ENCODE assay signal across 36 cellular contexts in genomic region chr17:44318077-44318892, GRCh38. TPM values are rescaled to one million over a fixed set of nuclear protein-coding genes. Genes with fewer than 3 reads are reported as not detected.
DNase-seq lines count a peak whose midpoint lies in the region; ATAC-seq, FAIRE-seq and TF ChIP-seq lines count a peak whose summit lies in the region.
"Had no signal": no experiment of that assay in that cellular context is flagged by ENCODE, and none has a peak within 500 bp of the region (broad histone marks: within the 10 kb centered on the region; RNA-seq: fewer than 3 reads in every experiment).

No MANE protein-coding gene starts in this region.

- TF ChIP-seq CTCF in GM12878 (IDR thresholded peaks at IDR 0.05 in 2 of 3, conservative IDR thresholded peaks at IDR 0.05 in 1 of 3; ENCODE audit: control insufficient read depth in 2 of 3, extremely low read depth in 1 of 3, insufficient read depth in 1 of 3, low read depth in 3 of 3, low read length in 3 of 3) (no peak), vagina (IDR thresholded peaks at IDR 0.05) (no peak)

- RAD21 ChIA-PET in GM12878 (lab: Charles Lee; ENCODE audit: unreplicated experiment) = no interaction called here

- H3K36me3 ChIP-seq in H7 (replicated peaks; ENCODE audit: control insufficient read depth, insufficient read depth, low read length) (peaks cover 18% of the 10 kb centered on the region), GM12878 (ENCODE audit: control insufficient read depth in 2 of 2, insufficient read depth in 2 of 2, low read length in 1 of 2) (peaks cover 8 to 19% of the 10 kb centered on the region in 2 experiments; a peak in 3 of 4 replicates), neuronal stem cell (replicated peaks in 1 of 2; ENCODE audit: control insufficient read depth in 2 of 2, insufficient read depth in 2 of 2, low read length in 2 of 2) (peaks cover 10 to 34% of the 10 kb centered on the region in 2 donors), vagina (peaks cover 0 to 33% of the 10 kb centered on the region in 2 donors), GM23248 (ENCODE audit: low read depth) (no peaks in the 10 kb centered on the region)
- H3K36me3 ChIP-seq: colonic mucosa had no signal

- no peaks in the 10 kb centered on the region for H3K9me2 ChIP-seq in GM23248 (ENCODE audit: insufficient read depth)

- no peak overlapping the region for H4K8ac ChIP-seq in neuronal stem cell (ENCODE audit: low read depth, low read length)

- H3K4me2 ChIP-seq in GM12878 (ENCODE audit: control insufficient read depth, insufficient read depth) (no peak overlapping the region), neuronal stem cell (ENCODE audit: insufficient read depth, low read length, poor library complexity, severe bottlenecking) (no peak overlapping the region), GM23248 (ENCODE audit: unreplicated experiment) (no peak overlapping the region)

- H2AFZ ChIP-seq in GM12878 (ENCODE audit: control insufficient read depth, low read depth, low read length) = no peak overlapping the region
- no peak overlapping the region for H2AFZ ChIP-seq in neuronal stem cell (ENCODE audit: low read length)
- no peak overlapping the region for H2AFZ ChIP-seq in GM23248
- H2AFZ ChIP-seq: parathyroid adenoma had no signal

- peak; percentile 30 for DNase-seq in DMS53 (lab: John Stamatoyannopoulos, UW)
- DNase-seq in DMS53 treated with DMSO at 0.1 percent for 48 hours (lab: John Stamatoyannopoulos, UW; ENCODE audit: unreplicated experiment) = no peak
- DNase-seq in H7 = peak; percentile 33
- DNase-seq in GM12878 (ENCODE audit: low read depth, low spot score) = no peak
- DNase-seq in neuronal stem cell (ENCODE audit: low spot score) = no peak
- no peak for DNase-seq in vagina (ENCODE audit: extremely low spot score in 2 of 2)
- DNase-seq in GM23248 = no peak
- DNase-seq: activated CD4-positive, alpha-beta T cell treated with anti-CD3 and anti-CD28 coated beads for 4 hours; activated effector memory CD4-positive, alpha-beta T cell treated with Interleukin-2 at 50 U/mL for 16 hours; activated naive CD8-positive, alpha-beta T cell treated with anti-CD3 and anti-CD28 coated beads, Interleukin-2, amount 10 ng/mL, durations not matched to agents 7 days and 5 days; colonic mucosa; effector CD4-positive, alpha-beta T cell; immature natural killer cell; KG1; left cardiac atrium; MG63; NCI-H1105 treated with DMSO at 0.1 percent for 48 hours; NCI-H187 treated with DMSO at 0.1 percent for 48 hours; NCI-H2171 treated with DMSO at 0.1 percent for 48 hours; NCI-H510A treated with DMSO at 0.1 percent for 48 hours; OCI-M1; stimulated activated naive B cell treated with anti-CD40 and anti-IgM and Interleukin-4, amounts not matched to agents 10 μg/mL and 1 μg/mL and 100 μg/mL, for 72 hours; substantia nigra; T-helper 2 cell; trophoblast cell had no signal

- H2BK5ac ChIP-seq in neuronal stem cell (ENCODE audit: low read length) = no peak overlapping the region

- ATAC-seq in GM12878 = no peak
- no peak for ATAC-seq in GM18519 (IDR thresholded peaks at IDR 0.05; ENCODE audit: low FRiP score, unreplicated experiment)
- ATAC-seq: left cardiac atrium; Right ventricle myocardium inferior; stimulated activated naive B cell treated with anti-CD40 and anti-IgM and Interleukin-4, amounts not matched to agents 10 μg/mL and 1 μg/mL and 100 μg/mL, for 72 hours had no signal

- no peak overlapping the region for H2BK15ac ChIP-seq in neuronal stem cell (ENCODE audit: low read length)

- H3K27me3 ChIP-seq in H7 (ENCODE audit: control insufficient read depth, insufficient read depth, low read length) (peaks cover 27% of the 10 kb centered on the region), GM12878 (replicated peaks in 1 of 2; ENCODE audit: control insufficient read depth in 2 of 2, insufficient read depth in 2 of 2, low read length in 1 of 2) (peaks cover 4 to 14% of the 10 kb centered on the region in 2 experiments; a peak in 3 of 4 replicates), neuronal stem cell (ENCODE audit: control insufficient read depth in 3 of 3, insufficient read depth in 3 of 3, low read depth in 1 of 3, low read length in 3 of 3) (peaks cover 6 to 41% (median 27%) of the 10 kb centered on the region in 3 experiments), vagina (peaks cover 6% of the 10 kb centered on the region), GM23248 (replicated peaks; ENCODE audit: insufficient read depth) (peaks cover 16% of the 10 kb centered on the region)

- no peaks in the 10 kb centered on the region for H3F3A ChIP-seq in GM23248 (ENCODE audit: insufficient read depth)

- intact Hi-C loops in GM12878 (cut with micrococcal nuclease; ENCODE audit: unreplicated experiment) = no loop called here
- intact Hi-C loops in vagina (cut with DNase I) = no loop called here

- POLR2A ChIA-PET in GM12878 (lab: Charles Lee) = no interaction called here

- H3K23ac ChIP-seq in neuronal stem cell (ENCODE audit: low read depth, low read length, poor library complexity) = peak overlapping the region; percentile 73

- no peak overlapping the region for H3K14ac ChIP-seq in neuronal stem cell (ENCODE audit: low read length)

- CTCF ChIA-PET in GM12878 (lab: Yijun Ruan, JAX) = interaction anchor here (1.9 kb wide), 1 partner anchor 108 kb away, joined by 7 read pairs; no protein-coding TSS in a partner anchor

- no peak overlapping the region for H3K18ac ChIP-seq in neuronal stem cell (ENCODE audit: low read length)

- TF ChIP-seq POLR2A in GM12878 (IDR thresholded peaks at IDR 0.05; ENCODE audit: low read depth, low read length) (peak; percentile 56; the same call in 1 of the 2 replicates), vagina (IDR thresholded peaks at IDR 0.05) (no peak)

- peaks cover 14% of the 10 kb centered on the region for H3K4me1 ChIP-seq in GM12878 (ENCODE audit: control insufficient read depth, insufficient read depth, low read length)
- H3K4me1 ChIP-seq in neuronal stem cell (ENCODE audit: control insufficient read depth in 2 of 2, insufficient read depth in 1 of 2, low read depth in 1 of 2, low read length in 2 of 2) = peaks cover 4 to 16% of the 10 kb centered on the region in 2 donors
- H3K4me1 ChIP-seq in vagina = peaks cover 16% of the 10 kb centered on the region
- H3K4me1 ChIP-seq in GM23248 (ENCODE audit: insufficient read depth) = no peaks in the 10 kb centered on the region
- H3K4me1 ChIP-seq: colonic mucosa had no signal

- H2BK12ac ChIP-seq in neuronal stem cell (ENCODE audit: low read length) = peak overlapping the region; percentile 16

- 0 out of 2 replicates have a peak, but pooled peaks cover 2% of the 10 kb centered on the region for H4K20me1 ChIP-seq in GM12878 (ENCODE audit: control insufficient read depth, insufficient read depth)
- H4K20me1 ChIP-seq in GM23248 (ENCODE audit: insufficient read depth) = no peaks in the 10 kb centered on the region

- no peak for FAIRE-seq in GM12878 (lab: Jason Lieb, UNC)
- FAIRE-seq: astrocyte had no signal

- H3K79me2 ChIP-seq in GM12878 (ENCODE audit: control insufficient read depth, insufficient read depth, low read length) (peaks cover 3% of the 10 kb centered on the region; the same call in 1 of the 2 replicates), GM23248 (ENCODE audit: insufficient read depth) (peaks cover 4% of the 10 kb centered on the region; the same call in 1 of the 2 replicates)
- H3K79me2 ChIP-seq: parathyroid adenoma had no signal

- H2BK120ac ChIP-seq in neuronal stem cell (ENCODE audit: low read depth, low read length) = no peak overlapping the region

- H2AK5ac ChIP-seq in neuronal stem cell (ENCODE audit: low read depth, low read length) = no peak overlapping the region

- H3K79me1 ChIP-seq in neuronal stem cell (ENCODE audit: low read depth, low read length) = peaks cover 4% of the 10 kb centered on the region

- no peak for TF ChIP-seq RAD21 in GM12878 (IDR thresholded peaks at IDR 0.05; ENCODE audit: insufficient read depth, low read depth, low read length)

- H3K27ac ChIP-seq in GM12878 (ENCODE audit: control insufficient read depth, insufficient read depth) (no peak overlapping the region), neuronal stem cell (replicated peaks; ENCODE audit: low read length) (no peak overlapping the region), vagina (no peak overlapping the region), GM23248 (no peak overlapping the region)
- H3K27ac ChIP-seq: C4-2B, colonic mucosa, epithelial cell of prostate, parathyroid adenoma, skin epidermis had no signal

- in situ Hi-C loops in GM12878 (cut with MboI) (no loop called here), GM23248 (cut with MboI) (no loop called here)

- no TSS peak for BruUV-seq in GM12878 (replicated peaks; lab: Mats Ljungman, UMichigan)

- H3K9me3 ChIP-seq in GM12878 (replicated peaks; ENCODE audit: control insufficient read depth, insufficient read depth, low read length) (no peaks in the 10 kb centered on the region), neuronal stem cell (replicated peaks in 1 of 2; ENCODE audit: control insufficient read depth in 2 of 2, insufficient read depth in 1 of 2, low read depth in 1 of 2, low read length in 2 of 2) (peaks cover 0 to 4% of the 10 kb centered on the region in 2 donors), vagina (no peaks in the 10 kb centered on the region), GM23248 (ENCODE audit: low read depth) (no peaks in the 10 kb centered on the region)
- H3K9me3 ChIP-seq: colonic mucosa, MG63 had no signal

- H4K91ac ChIP-seq in neuronal stem cell (ENCODE audit: low read depth, low read length, poor library complexity) = no peak overlapping the region

- H3K9ac ChIP-seq in GM12878 (ENCODE audit: control insufficient read depth, insufficient read depth, low read length) = no peak overlapping the region
- H3K9ac ChIP-seq in neuronal stem cell (ENCODE audit: low read depth, low read length, poor library complexity) = no peak overlapping the region
- H3K9ac ChIP-seq in GM23248 = no peak overlapping the region
- H3K9ac ChIP-seq: parathyroid adenoma had no signal

- TF ChIP-seq EP300 in GM12878 (IDR thresholded peaks at IDR 0.05; ENCODE audit: borderline replicate concordance in 1 of 2, control insufficient read depth in 1 of 2, low read depth in 2 of 2, low read length in 2 of 2) = no peak

- WGBS in GM12878 (ENCODE audit: insufficient coverage, insufficient replicate concordance, low lambda C conversion rate, missing lambda C conversion rate) = 91% methylated on average over 15 of the region's 15 CpGs
- WGBS in neuronal stem cell (ENCODE audit: extremely low coverage in 2 of 2, insufficient read length in 2 of 2, insufficient replicate concordance in 1 of 2), 2 donors = no CpG with 5 or more reads among the region's 15 CpGs
- WGBS in GM23248 (ENCODE audit: low coverage in 1 of 2, low lambda C conversion rate in 2 of 2, missing lambda C conversion rate in 2 of 2), 2 experiments = 83 to 84% methylated on average over 15 of the region's 15 CpGs

- no peak overlapping the region for H3K4ac ChIP-seq in neuronal stem cell (ENCODE audit: low read length)

- H3K4me3 ChIP-seq in H7 (ENCODE audit: insufficient read depth, low read depth, low read length) = no peak overlapping the region
- H3K4me3 ChIP-seq in GM12878 = no peak overlapping the region
- no peak overlapping the region for H3K4me3 ChIP-seq in neuronal stem cell (ENCODE audit: low read length in 2 of 2)
- H3K4me3 ChIP-seq in vagina = no peak overlapping the region
- no peak overlapping the region for H3K4me3 ChIP-seq in GM23248
- H3K4me3 ChIP-seq: colonic mucosa, MG63, skin epidermis had no signal

- SMC1A ChIA-PET in GM12878 (lab: Charles Lee; ENCODE audit: uncharacterized antibody, unreplicated experiment) = interaction anchor here (1.7 to 2.0 kb wide), 2 partner anchors 9 to 108 kb away, joined by 5 read pairs; no protein-coding TSS in a partner anchor

RNA-seq across cellular contexts. Expression of gene SLC25A39, which starts 6.3 kb away (rescaled TPM):
- total RNA-seq in H7 (2014; rRNA removed; shearing (Covaris generic)) = 281 and 295 TPM in 2 replicates
- 47.3 and 49.5 TPM in 2 replicates for total RNA-seq in GM12878 (2013; cell fraction: nucleolus; rRNA removed)
- total RNA-seq in GM12878 (2014; rRNA removed) = 175 and 192 TPM in 2 replicates
- total RNA-seq in GM12878 (2014; rRNA removed; fragmentation: Illumina TruSeq; extraction: Trizol) = 85.8 and 95.1 TPM in 2 replicates
- 190 and 198 TPM in 2 replicates for total RNA-seq in GM12878 (2021)
- 40.5 TPM for polyA plus RNA-seq in GM12878 (2011; ENCODE audit: low read depth)
- 27.2 and 62.1 TPM in 2 replicates for polyA plus RNA-seq in GM12878 (2011; rRNA removed)
- polyA plus RNA-seq in GM12878 (2011; cell fraction: cytosol; rRNA removed) = 106 and 140 TPM in 2 replicates
- 226 and 301 TPM in 2 replicates for polyA plus RNA-seq in GM12878 (2011; cell fraction: nucleus; rRNA removed)
- 94.3 and 110 TPM in 2 replicates for polyA plus RNA-seq in GM12878 (2012)
- 21.0 and 108 TPM in 2 replicates for polyA plus RNA-seq in GM12878 (2014; fragmentation: Illumina TruSeq; extraction: Trizol)
- 1 to 10 TPM; 3.5 to 7.5 TPM for polyA plus RNA-seq in GM12878 (2014; fragmentation: Nextera tagmentation; extraction: Ambion mirVana)
- 227 and 273 TPM in 2 replicates for polyA plus RNA-seq in GM12878 (2014; rRNA removed)
- 100 to 1,000 TPM; 242 to 270 TPM for polyA plus RNA-seq in GM12878 (2016; fragmentation: Nextera tagmentation; extraction: Ambion mirVana)
- 28.4 and 48.2 TPM in 2 replicates for polyA minus RNA-seq in GM12878 (2011; rRNA and poly(A)+ RNA removed)
- 39.4 and 51.5 TPM in 2 replicates for polyA minus RNA-seq in GM12878 (2011; cell fraction: cytosol; rRNA and poly(A)+ RNA removed)
- polyA minus RNA-seq in GM12878 (2011; cell fraction: nucleus; rRNA and poly(A)+ RNA removed) = 34.2 and 60.8 TPM in 2 replicates
- polyA plus RNA-seq in neuronal stem cell (2013, experiment 1 of 2) = 84.8 TPM
- 84.0 TPM for polyA plus RNA-seq in neuronal stem cell (2013, experiment 2 of 2)
- 93.1 TPM for total RNA-seq in vagina
- 96.1 and 118 TPM in 2 replicates for total RNA-seq in GM23248 (2014; rRNA removed; shearing (Covaris generic))
- polyA plus RNA-seq in GM23248 (2016; fragmentation: Nextera tagmentation; extraction: Ambion mirVana) = 117 TPM in 2 replicates

RNA-seq across cellular contexts. Expression of gene RUNDC3A, which starts 9.9 kb away (rescaled TPM):
- 5.1 and 5.7 TPM in 2 replicates for total RNA-seq in H7 (2014; rRNA removed; shearing (Covaris generic))
- not detected in 2 replicates for total RNA-seq in GM12878 (2013; cell fraction: nucleolus; rRNA removed)
- total RNA-seq in GM12878 (2014; rRNA removed) (not detected in 2 replicates), GM12878 (2014; rRNA removed; fragmentation: Illumina TruSeq; extraction: Trizol) (not detected in 2 replicates), GM12878 (2021) (not detected in 2 replicates), vagina (2.0 TPM)
- polyA plus RNA-seq in GM12878 (2011; ENCODE audit: low read depth) = not detected
- polyA plus RNA-seq in GM12878 (2011; rRNA removed) (0.07 TPM in 1 of 2 replicates, not detected in the other), GM12878 (2014; fragmentation: Illumina TruSeq; extraction: Trizol) (not detected in 2 replicates), GM12878 (2014; fragmentation: Nextera tagmentation; extraction: Ambion mirVana) (not detected), GM12878 (2014; rRNA removed) (0.36 TPM in 1 of 2 replicates, not detected in the other), GM12878 (2016; fragmentation: Nextera tagmentation; extraction: Ambion mirVana) (under 1 TPM in 1 of 2 experiments, not detected in 1; 0.17 TPM), GM23248 (2016; fragmentation: Nextera tagmentation; extraction: Ambion mirVana) (0.24 TPM in 1 of 2 replicates, not detected in the other)
- polyA plus RNA-seq in GM12878 (2011; cell fraction: cytosol; rRNA removed) = not detected in 2 replicates
- polyA plus RNA-seq in GM12878 (2011; cell fraction: nucleus; rRNA removed) = not detected in 2 replicates
- polyA plus RNA-seq in GM12878 (2012) = 0.08 and 0.39 TPM in 2 replicates
- not detected in 2 replicates for polyA minus RNA-seq in GM12878 (2011; rRNA and poly(A)+ RNA removed)
- polyA minus RNA-seq in GM12878 (2011; cell fraction: cytosol; rRNA and poly(A)+ RNA removed) = not detected in 2 replicates
- not detected in 2 replicates for polyA minus RNA-seq in GM12878 (2011; cell fraction: nucleus; rRNA and poly(A)+ RNA removed)
- 0.25 TPM for polyA plus RNA-seq in neuronal stem cell (2013, experiment 1 of 2)
- polyA plus RNA-seq in neuronal stem cell (2013, experiment 2 of 2) = 0.19 TPM
- 0.11 TPM in 1 of 2 replicates, not detected in the other for total RNA-seq in GM23248 (2014; rRNA removed; shearing (Covaris generic))
- total RNA-seq: A172, lung microvascular endothelial cell had no signal
- polyA plus RNA-seq: immature natural killer cell had no signal

RNA-seq across cellular contexts. Expression of gene GRN, which starts 26.8 kb away (rescaled TPM):
- 122 and 161 TPM in 2 replicates for total RNA-seq in H7 (2014; rRNA removed; shearing (Covaris generic))
- 191 and 195 TPM in 2 replicates for total RNA-seq in GM12878 (2013; cell fraction: nucleolus; rRNA removed)
- 275 and 367 TPM in 2 replicates for total RNA-seq in GM12878 (2014; rRNA removed)
- total RNA-seq in GM12878 (2014; rRNA removed; fragmentation: Illumina TruSeq; extraction: Trizol) = 64.5 and 85.4 TPM in 2 replicates
- 361 and 389 TPM in 2 replicates for total RNA-seq in GM12878 (2021)
- 195 TPM for polyA plus RNA-seq in GM12878 (2011; ENCODE audit: low read depth)
- 10.5 and 58.2 TPM in 2 replicates for polyA plus RNA-seq in GM12878 (2011; rRNA removed)
- 78.4 and 102 TPM in 2 replicates for polyA plus RNA-seq in GM12878 (2011; cell fraction: cytosol; rRNA removed)
- polyA plus RNA-seq in GM12878 (2011; cell fraction: nucleus; rRNA removed) = 485 and 500 TPM in 2 replicates
- 241 and 346 TPM in 2 replicates for polyA plus RNA-seq in GM12878 (2012)
- polyA plus RNA-seq in GM12878 (2014; fragmentation: Illumina TruSeq; extraction: Trizol) = 30.9 and 120 TPM in 2 replicates
- polyA plus RNA-seq in GM12878 (2014; fragmentation: Nextera tagmentation; extraction: Ambion mirVana) = 10 to 100 TPM; 22.3 to 33.2 TPM
- 158 and 192 TPM in 2 replicates for polyA plus RNA-seq in GM12878 (2014; rRNA removed)
- polyA plus RNA-seq in GM12878 (2016; fragmentation: Nextera tagmentation; extraction: Ambion mirVana) = 100 to 1,000 TPM; 351 to 363 TPM
- 55.3 and 92.2 TPM in 2 replicates for polyA minus RNA-seq in GM12878 (2011; rRNA and poly(A)+ RNA removed)
- 92.2 and 92.5 TPM in 2 replicates for polyA minus RNA-seq in GM12878 (2011; cell fraction: cytosol; rRNA and poly(A)+ RNA removed)
- polyA minus RNA-seq in GM12878 (2011; cell fraction: nucleus; rRNA and poly(A)+ RNA removed) = 83.1 and 106 TPM in 2 replicates
- polyA plus RNA-seq in neuronal stem cell (2013, experiment 1 of 2) = 54.1 TPM
- 53.7 TPM for polyA plus RNA-seq in neuronal stem cell (2013, experiment 2 of 2)
- total RNA-seq in vagina = 268 TPM
- 326 and 410 TPM in 2 replicates for total RNA-seq in GM23248 (2014; rRNA removed; shearing (Covaris generic))
- 440 and 446 TPM in 2 replicates for polyA plus RNA-seq in GM23248 (2016; fragmentation: Nextera tagmentation; extraction: Ambion mirVana)

RNA-seq across cellular contexts. Expression of gene FAM171A2, which starts 45.4 kb away (rescaled TPM):
- total RNA-seq in H7 (2014; rRNA removed; shearing (Covaris generic)) = 23.7 and 24.1 TPM in 2 replicates
- total RNA-seq in GM12878 (2013; cell fraction: nucleolus; rRNA removed) = 0.37 TPM in 1 of 2 replicates, not detected in the other
- total RNA-seq in GM12878 (2014; rRNA removed) (1.1 and 1.3 TPM in 2 replicates), GM12878 (2014; rRNA removed; fragmentation: Illumina TruSeq; extraction: Trizol) (0.09 and 0.36 TPM in 2 replicates), GM12878 (2021) (1.3 and 1.7 TPM in 2 replicates), vagina (4.2 TPM)
- 0.10 TPM for polyA plus RNA-seq in GM12878 (2011; ENCODE audit: low read depth)
- polyA plus RNA-seq in GM12878 (2011; rRNA removed) (0.04 and 0.18 TPM in 2 replicates), GM12878 (2014; fragmentation: Illumina TruSeq; extraction: Trizol) (0.13 TPM in 1 of 2 replicates, not detected in the other), GM12878 (2014; fragmentation: Nextera tagmentation; extraction: Ambion mirVana) (under 1 TPM in 1 of 2 experiments, not detected in 1; 0.09 TPM), GM12878 (2014; rRNA removed) (0.82 and 1.1 TPM in 2 replicates), GM12878 (2016; fragmentation: Nextera tagmentation; extraction: Ambion mirVana) (under 1 TPM in 1 of 2 experiments, not detected in 1; 0.08 TPM), GM23248 (2016; fragmentation: Nextera tagmentation; extraction: Ambion mirVana) (0.25 and 0.46 TPM in 2 replicates)
- polyA plus RNA-seq in GM12878 (2011; cell fraction: cytosol; rRNA removed) = 0.16 and 0.33 TPM in 2 replicates
- 0.34 and 0.39 TPM in 2 replicates for polyA plus RNA-seq in GM12878 (2011; cell fraction: nucleus; rRNA removed)
- 0.57 and 0.59 TPM in 2 replicates for polyA plus RNA-seq in GM12878 (2012)
- 0.22 and 0.41 TPM in 2 replicates for polyA minus RNA-seq in GM12878 (2011; rRNA and poly(A)+ RNA removed)
- 0.83 TPM in 1 of 2 replicates, not detected in the other for polyA minus RNA-seq in GM12878 (2011; cell fraction: cytosol; rRNA and poly(A)+ RNA removed)
- polyA minus RNA-seq in GM12878 (2011; cell fraction: nucleus; rRNA and poly(A)+ RNA removed) = 0.12 and 0.38 TPM in 2 replicates
- polyA plus RNA-seq in neuronal stem cell (2013, experiment 1 of 2) = 34.5 TPM
- 33.1 TPM for polyA plus RNA-seq in neuronal stem cell (2013, experiment 2 of 2)
- total RNA-seq in GM23248 (2014; rRNA removed; shearing (Covaris generic)) = 4.6 and 4.8 TPM in 2 replicates

RNA-seq across cellular contexts. Expression of gene SLC4A1, which starts 50.4 kb away (rescaled TPM):
- 0.07 TPM in 2 replicates for total RNA-seq in H7 (2014; rRNA removed; shearing (Covaris generic))
- total RNA-seq in GM12878 (2013; cell fraction: nucleolus; rRNA removed) = not detected in 2 replicates
- total RNA-seq in GM12878 (2014; rRNA removed) (not detected in 2 replicates), GM12878 (2014; rRNA removed; fragmentation: Illumina TruSeq; extraction: Trizol) (not detected in 2 replicates), GM12878 (2021) (not detected in 2 replicates), vagina (not detected)
- polyA plus RNA-seq in GM12878 (2011; ENCODE audit: low read depth) = not detected
- polyA plus RNA-seq in GM12878 (2011; rRNA removed) (not detected in 2 replicates), GM12878 (2014; fragmentation: Illumina TruSeq; extraction: Trizol) (not detected in 2 replicates), GM12878 (2014; fragmentation: Nextera tagmentation; extraction: Ambion mirVana) (not detected), GM12878 (2014; rRNA removed) (0.03 and 0.04 TPM in 2 replicates), GM12878 (2016; fragmentation: Nextera tagmentation; extraction: Ambion mirVana) (not detected), GM23248 (2016; fragmentation: Nextera tagmentation; extraction: Ambion mirVana) (not detected in 2 replicates)
- polyA plus RNA-seq in GM12878 (2011; cell fraction: cytosol; rRNA removed) = not detected in 2 replicates
- polyA plus RNA-seq in GM12878 (2011; cell fraction: nucleus; rRNA removed) = not detected in 2 replicates
- polyA plus RNA-seq in GM12878 (2012) = 0.03 TPM in 1 of 2 replicates, not detected in the other
- not detected in 2 replicates for polyA minus RNA-seq in GM12878 (2011; rRNA and poly(A)+ RNA removed)
- not detected in 2 replicates for polyA minus RNA-seq in GM12878 (2011; cell fraction: cytosol; rRNA and poly(A)+ RNA removed)
- not detected in 2 replicates for polyA minus RNA-seq in GM12878 (2011; cell fraction: nucleus; rRNA and poly(A)+ RNA removed)
- 0.03 TPM for polyA plus RNA-seq in neuronal stem cell (2013, experiment 1 of 2)
- polyA plus RNA-seq in neuronal stem cell (2013, experiment 2 of 2) = not detected
- total RNA-seq in GM23248 (2014; rRNA removed; shearing (Covaris generic)) = not detected in 2 replicates
- total RNA-seq: A172; activated naive CD8-positive, alpha-beta T cell treated with anti-CD3 and anti-CD28 coated beads, Interleukin-2, amount 10 ng/mL, durations not matched to agents 7 days and 5 days; astrocyte; glomerular endothelial cell; HT1080; lung microvascular endothelial cell had no signal

Comparison
In these comparisons a context has a peak if more than half of its experiments do, and no peak if none do; other contexts are left out.
1. DNase-seq: peak in DMS53 (single experiment) and H7 (single experiment); none in DMS53 treated with DMSO at 0.1 percent for 48 hours (single experiment), GM12878 (single experiment), neuronal stem cell (single experiment), vagina (0 of 2) and GM23248 (single experiment).